In the genomic region with DNA sequence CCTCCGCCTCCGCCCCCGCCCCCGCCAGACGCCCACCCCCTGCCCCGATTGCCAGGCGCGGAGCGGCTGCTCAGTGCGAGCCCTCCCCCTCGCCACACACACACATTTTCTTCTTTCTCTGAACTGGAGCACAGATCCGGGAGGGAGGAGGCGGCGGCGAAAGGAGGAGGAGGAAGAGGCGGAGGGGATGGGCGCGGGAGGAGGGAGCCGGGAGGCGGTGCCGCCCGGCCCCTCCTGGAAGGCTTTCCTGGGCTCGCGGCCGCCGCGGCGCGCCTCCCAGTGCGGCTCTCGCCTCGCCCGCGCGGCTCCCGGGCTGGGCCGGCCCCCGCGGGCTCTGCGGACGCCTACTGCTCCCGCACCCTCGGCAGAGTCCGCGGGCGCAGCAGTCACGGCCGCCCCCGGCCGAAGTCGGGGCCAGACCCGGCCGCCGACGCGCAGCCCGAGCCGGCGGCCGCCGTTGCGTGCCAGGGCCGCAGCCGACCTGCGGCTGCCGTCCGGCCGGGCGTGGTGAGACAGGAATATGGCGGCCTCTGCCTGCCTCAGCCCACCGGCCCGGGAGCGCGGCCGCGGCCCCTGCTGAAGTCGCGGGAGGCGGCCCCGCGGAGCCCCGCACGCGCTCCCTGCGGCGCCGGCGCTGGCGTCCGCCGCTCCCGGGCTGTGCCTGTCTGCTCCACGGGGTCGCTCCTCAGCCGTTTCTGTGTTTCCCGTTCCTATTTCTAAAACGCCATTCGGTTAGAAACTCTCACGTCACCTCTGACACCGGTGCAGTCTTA, we compare ENCODE assay signal across 8 cellular contexts. TPM values are rescaled to one million over a fixed set of nuclear protein-coding genes. Genes with fewer than 3 reads are reported as not detected.
DNase-seq lines count a peak whose midpoint lies in the region; ATAC-seq and TF ChIP-seq lines count a peak whose summit lies in the region.

No MANE protein-coding gene starts in this region.

- H3K9ac ChIP-seq in trophoblast cell (ENCODE audit: low read length) = peak overlapping the region; percentile 97

- H4K12ac ChIP-seq in trophoblast cell (ENCODE audit: low read depth, low read length) = peak overlapping the region; percentile 98

- peak overlapping the region; percentile 90 for H3K27ac ChIP-seq in angular gyrus (ENCODE audit: low read depth, low read length)
- peak overlapping the region; percentile 96 for H3K27ac ChIP-seq in left ventricle myocardium inferior (replicated peaks)
- peak overlapping the region; percentile 99 for H3K27ac ChIP-seq in trophoblast cell (ENCODE audit: low read depth, low read length)
- H3K27ac ChIP-seq in tibial artery = peak overlapping the region; percentile 82 to 91

- intact Hi-C loops in left ventricle myocardium inferior (cut with micrococcal nuclease) (loop anchor here (10.0 kb wide), 1 partner anchor 57 kb away; no protein-coding TSS in a partner anchor), tibial artery (cut with DNase I; ENCODE audit: low total_unique reads) (loop anchor here (5.0 kb wide), 1 partner anchor 185 kb away; no protein-coding TSS in a partner anchor)

- H3K18ac ChIP-seq in trophoblast cell (ENCODE audit: low read length) = peak overlapping the region; percentile 97

- H2BK120ac ChIP-seq in trophoblast cell (ENCODE audit: insufficient read depth, low read length, poor library complexity) = peak overlapping the region; percentile 85

- TF ChIP-seq CTCF in GM06990 (IDR thresholded peaks at IDR 0.05; ENCODE audit: insufficient read depth, low read length, poor library complexity, severe bottlenecking) (no peak), left ventricle myocardium inferior (IDR thresholded peaks at IDR 0.05; ENCODE audit: borderline replicate concordance) (no peak), tibial artery (IDR thresholded peaks at IDR 0.05) (no peak)

- peak overlapping the region; percentile 99 for H2BK5ac ChIP-seq in trophoblast cell (ENCODE audit: low read depth, low read length, poor library complexity)

- peak overlapping the region; percentile 95 for H2AFZ ChIP-seq in trophoblast cell (ENCODE audit: insufficient read depth, low read length, poor library complexity)

- peak overlapping the region; percentile 97 for H4K91ac ChIP-seq in trophoblast cell (ENCODE audit: low read depth, low read length)

- H3K36me3 ChIP-seq in GM06990 (ENCODE audit: control insufficient read depth, insufficient read depth, low read length) = no peaks in the 10 kb centered on the region
- no peaks in the 10 kb centered on the region for H3K36me3 ChIP-seq in left ventricle myocardium inferior
- H3K36me3 ChIP-seq in trophoblast cell (ENCODE audit: control insufficient read depth in 1 of 2, insufficient read depth in 2 of 2, low read length in 2 of 2) = no peaks in the 10 kb centered on the region
- H3K36me3 ChIP-seq in tibial artery = no peaks in the 10 kb centered on the region

- peak overlapping the region; percentile 79 for H2BK12ac ChIP-seq in trophoblast cell (ENCODE audit: low read length)

- DNase-seq in GM06990 (ENCODE audit: extremely low read depth, insufficient read length) = peak; percentile 68
- peak; percentile 76 for DNase-seq in NCI-H146 treated with DMSO at 0.1 percent for 48 hours (lab: John Stamatoyannopoulos, UW; ENCODE audit: unreplicated experiment)
- DNase-seq in T-helper 22 cell (ENCODE audit: low read depth) = peak; percentile 76
- DNase-seq in left ventricle myocardium inferior = peak; percentile 92
- DNase-seq in trophoblast cell = peak; percentile 92 to 93
- peak; percentile 95 to 97 for DNase-seq in tibial artery

- no peaks in the 10 kb centered on the region for H3K9me3 ChIP-seq in left ventricle myocardium inferior (replicated peaks)
- H3K9me3 ChIP-seq in trophoblast cell (ENCODE audit: insufficient read depth, low read depth, low read length) = peaks cover 4% of the 10 kb centered on the region
- H3K9me3 ChIP-seq in tibial artery = no peaks in the 10 kb centered on the region

- H2AK5ac ChIP-seq in trophoblast cell (ENCODE audit: low read length) = no peak overlapping the region

- peaks cover 60% of the 10 kb centered on the region for H3K4me1 ChIP-seq in left ventricle myocardium inferior
- peaks cover 0 to 2% of the 10 kb centered on the region in 2 experiments for H3K4me1 ChIP-seq in trophoblast cell (ENCODE audit: control insufficient read depth in 1 of 2, insufficient read depth in 2 of 2, low read length in 2 of 2)
- H3K4me1 ChIP-seq in tibial artery = peaks cover 0 to 50% (median 12%) of the 10 kb centered on the region in 4 donors

- no peaks in the 10 kb centered on the region; the same call in none of the 2 replicates for H3K27me3 ChIP-seq in GM06990 (replicated peaks; ENCODE audit: control insufficient read depth, insufficient read depth, low read length)
- H3K27me3 ChIP-seq in left ventricle myocardium inferior (ENCODE audit: low read depth) = peaks cover 13% of the 10 kb centered on the region
- no peaks in the 10 kb centered on the region for H3K27me3 ChIP-seq in trophoblast cell (ENCODE audit: insufficient read depth, low read length)
- H3K27me3 ChIP-seq in tibial artery = no peaks in the 10 kb centered on the region

- no peak for ATAC-seq in HG03565 (IDR thresholded peaks at IDR 0.05; ENCODE audit: unreplicated experiment)

- peak overlapping the region; percentile 48 for H3K4me3 ChIP-seq in GM06990 (replicated peaks; ENCODE audit: low read depth, low read length)
- H3K4me3 ChIP-seq in left ventricle myocardium inferior = peak overlapping the region; percentile 74
- peak overlapping the region; percentile 91 for H3K4me3 ChIP-seq in trophoblast cell (ENCODE audit: low read depth, low read length)
- peak overlapping the region; percentile 61 to 84 for H3K4me3 ChIP-seq in tibial artery

- H3K79me2 ChIP-seq in trophoblast cell (ENCODE audit: control insufficient read depth, insufficient read depth, low read length, poor library complexity) = peaks cover 18% of the 10 kb centered on the region

- no peak overlapping the region for H3K23ac ChIP-seq in trophoblast cell (ENCODE audit: low read length)

- H3K14ac ChIP-seq in trophoblast cell (ENCODE audit: low read length) = peak overlapping the region; percentile 98

- H3K4ac ChIP-seq in trophoblast cell (ENCODE audit: low read depth, low read length) = peak overlapping the region; percentile 92

- peaks cover 20% of the 10 kb centered on the region for H3K79me1 ChIP-seq in trophoblast cell (ENCODE audit: low read length)

- H3K4me2 ChIP-seq in trophoblast cell (ENCODE audit: low read length) = peak overlapping the region; percentile 74

- WGBS in trophoblast cell (ENCODE audit: extremely low coverage, insufficient coverage, insufficient read length) = no CpG with 5 or more reads among the region's 100 CpGs

- peak overlapping the region; percentile 93 for H4K8ac ChIP-seq in trophoblast cell (ENCODE audit: low read depth, low read length)

RNA-seq across cellular contexts. Expression of a gene that starts 0.4 kb away (rescaled TPM):
- 15.2 TPM for total RNA-seq in left ventricle myocardium inferior
- 39.2 and 40.9 TPM in 2 replicates for polyA plus RNA-seq in trophoblast cell (2013)
